In genomic region chr2:85327757-85328617, GRCh38 we compare ENCODE assay signal across 8 cellular contexts. TPM values are rescaled to one million over a fixed set of nuclear protein-coding genes. Genes with fewer than 3 reads are reported as not detected.
DNase-seq lines count a peak whose midpoint lies in the region; ATAC-seq, FAIRE-seq and TF ChIP-seq lines count a peak whose summit lies in the region.

TGOLN2 (minus strand) TSS chr2:85327989; CDS start chr2:85327962, 27 bp downstream.

- WGBS in HepG2 (ENCODE audit: low lambda C conversion rate), result under 1% methylated on average over 51 of the region's 63 CpGs

- no peaks in the 10 kb centered on the region; a peak in 1 of 5 replicates for H3K27me3 ChIP-seq in HepG2 (ENCODE audit: control insufficient read depth in 1 of 2, insufficient read depth in 2 of 2, low read length in 2 of 2)

- peak; percentile 47 for TF ChIP-seq CTCF in HepG2 (CRISPR knock-in tag; IDR thresholded peaks at IDR 0.05)

- peak; percentile 35 to 43; a peak in 3 of 4 replicates for TF ChIP-seq EP300 in HepG2 (IDR thresholded peaks at IDR 0.05; ENCODE audit: low read depth in 2 of 2, low read length in 2 of 2)
- peak; percentile 55 for TF ChIP-seq EP300 in HepG2 (CRISPR knock-in tag; IDR thresholded peaks at IDR 0.05; ENCODE audit: borderline replicate concordance)

- peak within 1 kb of the TSS; percentile 95 for H3K27ac ChIP-seq in HepG2 (ENCODE audit: extremely low read length, insufficient read depth, low read length)

- TSS peak; percentile 90 for BruUV-seq in HepG2 (replicated peaks; lab: Mats Ljungman, UMichigan)

- no peaks in the 10 kb centered on the region for H3K9me3 ChIP-seq in HepG2 (ENCODE audit: low read length)

- H3K9ac ChIP-seq in HepG2 (ENCODE audit: insufficient read depth, low read depth, low read length), result peak within 1 kb of the TSS; percentile 96

- peak; percentile 99 for TF ChIP-seq POLR2A in HepG2 (IDR thresholded peaks at IDR 0.05; ENCODE audit: insufficient read depth in 1 of 2, low read depth in 2 of 2, low read length in 2 of 2)

- peaks cover 42% of the 10 kb centered on the region for H3K4me1 ChIP-seq in HepG2 (ENCODE audit: insufficient read depth, low read length)

- peak within 1 kb of the TSS; percentile 98 for H3K4me2 ChIP-seq in HepG2 (ENCODE audit: low read depth, low read length)

- H3K79me2 ChIP-seq in HepG2 (ENCODE audit: insufficient read depth, low read length), result peaks cover 54% of the 10 kb centered on the region

- CTCF ChIA-PET in HepG2 (lab: Yijun Ruan, JAX; ENCODE audit: low intra/inter-chr PET ratio, low total read pairs), result no interaction called here

- POLR2A ChIA-PET in HepG2 (lab: Yijun Ruan, JAX), result interaction anchor here (0.7 to 6.2 kb wide), 28 partner anchors 9 to 284 kb away, joined by 3 to 142 read pairs (median 6); partner anchors contain the start of genes C2orf68, ELMOD3, GGCX and MAT2A

- in situ Hi-C loops in HepG2 (cut with HindIII; ENCODE audit: extremely low pct_ligation_motif_present, low pct_unique_long_range_greater_than_20kb), result no loop called here

- peaks cover 23% of the 10 kb centered on the region for H4K20me1 ChIP-seq in HepG2 (ENCODE audit: insufficient read depth, low read length)

- FAIRE-seq in HepG2 (lab: Jason Lieb, UNC), result peak; percentile 44

- peak; percentile 98 for DNase-seq in CD1c-positive myeloid dendritic cell (ENCODE audit: extremely low spot score)
- DNase-seq in NCI-H774 (lab: John Stamatoyannopoulos, UW), result peak; percentile 90
- DNase-seq in activated CD4-positive, alpha-beta T cell treated with anti-CD3 and anti-CD28 coated beads, Interleukin-2, amount 50 U/mL, for 4 hours, result peak; percentile 90 to 93
- DNase-seq in dermis blood vessel endothelial cell, result peak; percentile 94
- peak; percentile 89 for DNase-seq in HepG2 (ENCODE audit: low spot score)
- peak; percentile 87 to 91 for DNase-seq in stimulated activated CD4-positive, alpha-beta T cell treated with anti-CD3 and anti-CD28 coated beads, Interleukin-2, amount 100 ng/mL, for 48 hours

- H2AFZ ChIP-seq in HepG2 (ENCODE audit: low read length), result peak within 1 kb of the TSS; percentile 75

- H3K36me3 ChIP-seq in HepG2 (replicated peaks in 1 of 2; ENCODE audit: control insufficient read depth in 1 of 2, insufficient read depth in 2 of 2, low read length in 2 of 2), result peaks cover 3 to 15% of the 10 kb centered on the region in 2 experiments

- H3K4me3 ChIP-seq in HepG2 (replicated peaks in 1 of 3; ENCODE audit: insufficient read depth in 1 of 3, low read depth in 2 of 3, low read length in 3 of 3), result peak within 1 kb of the TSS; percentile 80 to 90 (median 89)

- peak; percentile 85 for ATAC-seq in GM19397 (IDR thresholded peaks at IDR 0.05; ENCODE audit: unreplicated experiment)
- peak; percentile 79 for ATAC-seq in HG03565 (IDR thresholded peaks at IDR 0.05; ENCODE audit: unreplicated experiment)
- peak; percentile 84 for ATAC-seq in HepG2

- peak; percentile 72 for TF ChIP-seq RAD21 in HepG2 (CRISPR knock-in tag; IDR thresholded peaks at IDR 0.05)

- intact Hi-C loops in HepG2 (cut with micrococcal nuclease; ENCODE audit: unreplicated experiment), result loop anchor here (5.0 kb wide), 2 partner anchors 144 to 224 kb away; no protein-coding TSS in a partner anchor

TF ChIP-seq in HepG2, 621 proteins besides CTCF, POLR2A, EP300 and RAD21 (continues in another document):
- TF ChIP-seq POLR2AphosphoS5 (IDR thresholded peaks at IDR 0.05; ENCODE audit: low read depth, low read length), result peak; percentile 99
- no peak for TF ChIP-seq CCAR2 (optimal IDR thresholded peaks at IDR 0.05; ENCODE audit: low read depth, low read length)
- peak; percentile 94 for TF ChIP-seq TBX2 (CRISPR knock-in tag; IDR thresholded peaks at IDR 0.05; ENCODE audit: borderline replicate concordance)
- TF ChIP-seq BCLAF1 (IDR thresholded peaks at IDR 0.05), result no peak
- TF ChIP-seq DNMT3B (CRISPR knock-in tag; conservative IDR thresholded peaks at IDR 0.05), result peak; percentile 90; the same call in 1 of the 2 replicates
- TF ChIP-seq PPARG (CRISPR knock-in tag; conservative IDR thresholded peaks at IDR 0.05), result peak; percentile 71
- peak; percentile 89 for TF ChIP-seq ZNF800 (CRISPR knock-in tag; IDR thresholded peaks at IDR 0.05)
- no peak for TF ChIP-seq RAD51 (IDR thresholded peaks at IDR 0.05; ENCODE audit: borderline replicate concordance)
- peak; percentile 35; the same call in 1 of the 2 replicates for TF ChIP-seq HMG20A (CRISPR knock-in tag; IDR thresholded peaks at IDR 0.05; ENCODE audit: borderline replicate concordance)
- TF ChIP-seq SKI (IDR thresholded peaks at IDR 0.05; ENCODE audit: partially characterized antibody), result peak; percentile 71
- TF ChIP-seq ZFP90 (CRISPR knock-in tag; IDR thresholded peaks at IDR 0.05; ENCODE audit: borderline replicate concordance), result peak; percentile 97
- TF ChIP-seq ZNF205 (CRISPR knock-in tag; IDR thresholded peaks at IDR 0.05), result 0 out of 2 replicates have a peak, but pooled peaks have one; percentile 82
- TF ChIP-seq SMARCC2 (IDR thresholded peaks at IDR 0.05), result no peak
- TF ChIP-seq FOXA3 (CRISPR knock-in tag; IDR thresholded peaks at IDR 0.05), result peak; percentile 73
- peak; percentile 94 for TF ChIP-seq ZNF331 (CRISPR knock-in tag; IDR thresholded peaks at IDR 0.05)
- TF ChIP-seq SMAD3 (CRISPR knock-in tag; IDR thresholded peaks at IDR 0.05), result peak; percentile 94; the same call in 1 of the 2 replicates
- TF ChIP-seq POGZ (CRISPR knock-in tag; IDR thresholded peaks at IDR 0.05), result peak; percentile 86

RNA-seq across cellular contexts. Expression of gene TGOLN2, which starts in this region (rescaled TPM):
- total RNA-seq in dermis blood vessel endothelial cell, result 101 and 151 TPM in 2 replicates
- total RNA-seq in HepG2 (2016; rRNA removed; fragmentation: Illumina TruSeq; extraction: Trizol), result 62.5 and 99.6 TPM in 2 replicates
- 10.8 and 10.9 TPM in 2 replicates for total RNA-seq in HepG2 (2016; cell fraction: cytosol; rRNA removed; fragmentation: Illumina TruSeq; extraction: Trizol; ENCODE audit: low read depth)
- total RNA-seq in HepG2 (2016; cell fraction: insoluble cytoplasmic fraction; rRNA removed; fragmentation: Illumina TruSeq; extraction: Trizol), result 56.7 and 97.1 TPM in 2 replicates
- 20.9 and 22.6 TPM in 2 replicates for total RNA-seq in HepG2 (2016; cell fraction: membrane; rRNA removed; fragmentation: Illumina TruSeq; extraction: Trizol)
- 124 and 151 TPM in 2 replicates for total RNA-seq in HepG2 (2016; cell fraction: nucleus; rRNA removed; fragmentation: Illumina TruSeq; extraction: Trizol)
- polyA plus RNA-seq in HepG2 (2011; rRNA removed), result 143 and 155 TPM in 2 replicates
- polyA plus RNA-seq in HepG2 (2011; cell fraction: cytosol; rRNA removed), result 88.2 and 122 TPM in 2 replicates
- 116 and 157 TPM in 2 replicates for polyA plus RNA-seq in HepG2 (2011; cell fraction: nucleus; rRNA removed)
- polyA plus RNA-seq in HepG2 (2012), result 86.0 and 95.7 TPM in 2 replicates
- 4.3 and 4.5 TPM in 2 replicates for polyA plus RNA-seq in HepG2 (2016; cell fraction: cytosol; fragmentation: Illumina TruSeq; extraction: Trizol; ENCODE audit: low read depth)
- 51.8 and 59.4 TPM in 2 replicates for polyA plus RNA-seq in HepG2 (2016; cell fraction: insoluble cytoplasmic fraction; fragmentation: Illumina TruSeq; extraction: Trizol; ENCODE audit: low read depth)
- 10.0 and 10.7 TPM in 2 replicates for polyA plus RNA-seq in HepG2 (2016; cell fraction: membrane; fragmentation: Illumina TruSeq; extraction: Trizol; ENCODE audit: low read depth)
- polyA plus RNA-seq in HepG2 (2016; cell fraction: nucleus; fragmentation: Illumina TruSeq; extraction: Trizol; ENCODE audit: insufficient read depth, low read depth), result 170 and 178 TPM in 2 replicates
- polyA minus RNA-seq in HepG2 (2011; rRNA and poly(A)+ RNA removed; ENCODE audit: low replicate concordance), result 35.4 and 110 TPM in 2 replicates
- 83.6 and 87.9 TPM in 2 replicates for polyA minus RNA-seq in HepG2 (2011; cell fraction: cytosol; rRNA and poly(A)+ RNA removed)
- 120 and 144 TPM in 2 replicates for polyA minus RNA-seq in HepG2 (2011; cell fraction: nucleus; rRNA and poly(A)+ RNA removed)

Comparison
In these comparisons a context has a peak if more than half of its experiments do, and no peak if none do; other contexts are left out.
1. Peak in every context shown above with its lines: DNase-seq, ATAC-seq, H3K4me3 ChIP-seq and H3K27ac ChIP-seq.